In the genomic region with DNA sequence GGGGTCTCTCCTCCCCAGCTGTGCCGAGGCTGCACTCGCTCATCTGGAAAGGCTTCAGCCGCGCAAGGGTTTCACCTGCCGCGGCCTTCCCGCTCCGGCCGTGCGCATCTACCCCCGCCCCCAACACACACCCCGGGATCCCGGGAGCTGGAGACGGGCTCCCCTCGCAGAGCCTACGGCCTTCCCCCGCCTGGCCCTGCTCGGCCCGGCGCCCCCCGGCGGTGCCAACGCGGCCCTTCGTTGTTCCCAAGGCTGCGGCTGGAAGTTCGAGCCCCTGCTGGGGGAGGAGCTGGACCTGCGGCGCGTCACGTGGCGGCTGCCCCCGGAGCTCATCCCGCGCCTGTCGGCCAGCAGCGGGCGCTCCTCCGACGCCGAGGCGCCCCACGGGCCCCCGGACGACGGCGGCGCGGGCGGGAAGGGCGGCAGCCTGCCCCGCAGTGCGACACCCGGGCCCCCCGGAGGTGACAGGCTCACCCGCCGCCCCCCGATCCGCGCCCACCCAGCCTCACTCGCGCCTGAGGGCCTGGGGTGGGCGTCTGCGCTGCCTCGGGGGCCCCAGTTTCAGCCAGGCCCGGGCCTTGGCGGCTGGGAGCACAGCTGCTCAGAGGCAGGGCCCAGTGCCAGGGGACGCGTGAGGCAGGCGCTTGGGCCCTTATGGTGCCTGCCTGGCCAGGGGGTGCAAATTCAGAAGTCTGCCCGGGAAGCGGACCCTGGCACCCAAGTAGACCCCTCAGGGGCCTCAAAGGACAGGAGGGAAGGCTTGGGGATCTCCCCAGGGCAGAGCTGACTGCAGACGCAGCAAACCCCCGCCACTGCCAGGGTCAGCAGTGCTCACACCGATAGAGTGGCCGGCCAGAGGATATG, we compare ENCODE assay signal across 8 cellular contexts. TPM values are rescaled to one million over a fixed set of nuclear protein-coding genes. Genes with fewer than 3 reads are reported as not detected.
DNase-seq lines count a peak whose midpoint lies in the region; ATAC-seq and TF ChIP-seq lines count a peak whose summit lies in the region.

No MANE protein-coding gene starts in this region.

- TF ChIP-seq CTCF in GM12872 (IDR thresholded peaks at IDR 0.05; ENCODE audit: insufficient read depth, low read depth, low read length): peak; percentile 62; the same call in 1 of the 3 replicates
- peak; percentile 39 to 82 (median 64) for TF ChIP-seq CTCF in heart left ventricle (IDR thresholded peaks at IDR 0.05)
- peak in 1 of 3 experiments; percentile 54 for TF ChIP-seq CTCF in vagina (IDR thresholded peaks at IDR 0.05)

- ATAC-seq in HG03025 (IDR thresholded peaks at IDR 0.05; ENCODE audit: low FRiP score, unreplicated experiment) (peak; percentile 46), heart left ventricle (peak in 3 of 4 donors; percentile 50 to 76 (median 57))

- TF ChIP-seq POLR2A in heart left ventricle (IDR thresholded peaks at IDR 0.05): peak in 1 of 2 donors; percentile 37
- TF ChIP-seq POLR2A in vagina (IDR thresholded peaks at IDR 0.05): no peak

- peaks cover 0 to 34% (median 15%) of the 10 kb centered on the region in 12 donors for H3K4me1 ChIP-seq in heart left ventricle
- peaks cover 30% of the 10 kb centered on the region for H3K4me1 ChIP-seq in vagina

- peak overlapping the region in 7 of 12 donors; percentile 35 to 72 (median 49) for H3K27ac ChIP-seq in heart left ventricle
- H3K27ac ChIP-seq in vagina: peak overlapping the region; percentile 51

- H3K36me3 ChIP-seq in heart left ventricle: peaks cover 0 to 30% (median 7%) of the 10 kb centered on the region in 9 donors
- peaks cover 0 to 15% of the 10 kb centered on the region in 2 donors for H3K36me3 ChIP-seq in vagina

- H3K27me3 ChIP-seq in heart left ventricle (no peaks in the 10 kb centered on the region), vagina (no peaks in the 10 kb centered on the region)

- 7 to 53% (median 20%) methylated on average over 5 to 76 of the region's 76 CpGs for WGBS in heart left ventricle, 4 donors

- no peaks in the 10 kb centered on the region for H3K9me3 ChIP-seq in heart left ventricle
- no peaks in the 10 kb centered on the region for H3K9me3 ChIP-seq in vagina

- peak; percentile 25 for DNase-seq in SHP77 treated with DMSO at 0.1 percent for 48 hours (lab: John Stamatoyannopoulos, UW)
- peak; percentile 73 for DNase-seq in activated naive CD4-positive, alpha-beta T cell treated with Interleukin-2 at 50 U/mL for 16 hours
- DNase-seq in heart left ventricle: peak; percentile 69 to 90 (median 80)
- peak; percentile 79 for DNase-seq in putamen (ENCODE audit: low spot score)
- no peak for DNase-seq in vagina (ENCODE audit: extremely low spot score in 2 of 2)
- no peak for DNase-seq in NCI-H1436 treated with DMSO at 0.1 percent for 48 hours (lab: John Stamatoyannopoulos, UW)

- intact Hi-C loops in heart left ventricle (cut with DNase I) (loop anchor here in 2 of 10 donors (10.0 kb wide), 1 partner anchor 329 kb away; no protein-coding TSS in a partner anchor), vagina (cut with DNase I) (loop anchor here (5.0 kb wide), 2 partner anchors 81 to 121 kb away; partner anchors contain the start of gene SMIM5)

- H3K4me3 ChIP-seq in heart left ventricle (peak overlapping the region; percentile 7 to 61 (median 48)), vagina (peak overlapping the region; percentile 39 to 51)

RNA-seq across cellular contexts. Expression of gene GALK1, which starts 11.2 kb away (rescaled TPM):
- total RNA-seq in heart left ventricle (10 to 100 TPM in 8 of 9 donors, 1 to 10 TPM in 1; 9.6 to 30.6 (median 16.5) TPM), vagina (18.4 TPM)
- 10 to 100 TPM; 25.5 to 31.2 TPM for polyA plus RNA-seq in heart left ventricle

RNA-seq across cellular contexts. Expression of gene UNK, which starts 30.9 kb away (rescaled TPM):
- 10 to 100 TPM; 11.3 to 27.5 (median 16.3) TPM for total RNA-seq in heart left ventricle
- 10 to 100 TPM; 14.6 to 18.5 TPM for polyA plus RNA-seq in heart left ventricle
- total RNA-seq in vagina: 35.1 TPM

RNA-seq across cellular contexts. Expression of gene ITGB4, which starts 32.5 kb away (rescaled TPM):
- total RNA-seq in heart left ventricle (10 to 100 TPM in 6 of 9 donors, 1 to 10 TPM in 3; 5.1 to 26.8 (median 11.0) TPM), vagina (169 TPM)
- polyA plus RNA-seq in heart left ventricle: 1 to 10 TPM; 4.0 to 7.5 TPM

Comparison
In these comparisons a context has a peak if more than half of its experiments do, and no peak if none do; other contexts are left out.
1. DNase-seq: peak in SHP77 treated with DMSO at 0.1 percent for 48 hours (single experiment), activated naive CD4-positive, alpha-beta T cell treated with Interleukin-2 at 50 U/mL for 16 hours (single experiment), heart left ventricle (5 of 5) and putamen (single experiment); none in vagina (0 of 2) and NCI-H1436 treated with DMSO at 0.1 percent for 48 hours (single experiment).